1 cellular context compared by ENCODE assay signal in the genomic region with DNA sequence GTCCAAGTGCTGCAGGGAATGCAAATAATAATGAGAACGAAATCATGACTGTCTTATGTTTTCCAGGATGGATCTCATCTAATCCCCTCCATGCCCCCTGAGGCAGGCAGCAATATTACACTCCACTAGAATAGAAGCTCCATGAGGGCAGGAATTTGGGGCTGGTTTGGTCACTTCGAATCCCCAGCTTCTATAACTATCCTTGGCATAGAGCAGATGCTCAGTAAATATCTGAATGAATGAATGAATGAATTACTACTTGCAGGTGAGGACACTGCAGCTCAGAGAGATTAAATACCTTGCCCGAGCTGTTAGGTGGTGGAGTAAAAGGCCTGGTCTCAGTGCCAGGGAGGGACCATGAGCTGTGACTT.
TF ChIP-seq lines count a peak whose summit lies in the region.

No MANE protein-coding gene starts in this region.

TF ChIP-seq in GM23338, 12 proteins besides CTCF, POLR2A, EP300 and RAD21 (continued from another document):
- TF ChIP-seq, protein P1, sequence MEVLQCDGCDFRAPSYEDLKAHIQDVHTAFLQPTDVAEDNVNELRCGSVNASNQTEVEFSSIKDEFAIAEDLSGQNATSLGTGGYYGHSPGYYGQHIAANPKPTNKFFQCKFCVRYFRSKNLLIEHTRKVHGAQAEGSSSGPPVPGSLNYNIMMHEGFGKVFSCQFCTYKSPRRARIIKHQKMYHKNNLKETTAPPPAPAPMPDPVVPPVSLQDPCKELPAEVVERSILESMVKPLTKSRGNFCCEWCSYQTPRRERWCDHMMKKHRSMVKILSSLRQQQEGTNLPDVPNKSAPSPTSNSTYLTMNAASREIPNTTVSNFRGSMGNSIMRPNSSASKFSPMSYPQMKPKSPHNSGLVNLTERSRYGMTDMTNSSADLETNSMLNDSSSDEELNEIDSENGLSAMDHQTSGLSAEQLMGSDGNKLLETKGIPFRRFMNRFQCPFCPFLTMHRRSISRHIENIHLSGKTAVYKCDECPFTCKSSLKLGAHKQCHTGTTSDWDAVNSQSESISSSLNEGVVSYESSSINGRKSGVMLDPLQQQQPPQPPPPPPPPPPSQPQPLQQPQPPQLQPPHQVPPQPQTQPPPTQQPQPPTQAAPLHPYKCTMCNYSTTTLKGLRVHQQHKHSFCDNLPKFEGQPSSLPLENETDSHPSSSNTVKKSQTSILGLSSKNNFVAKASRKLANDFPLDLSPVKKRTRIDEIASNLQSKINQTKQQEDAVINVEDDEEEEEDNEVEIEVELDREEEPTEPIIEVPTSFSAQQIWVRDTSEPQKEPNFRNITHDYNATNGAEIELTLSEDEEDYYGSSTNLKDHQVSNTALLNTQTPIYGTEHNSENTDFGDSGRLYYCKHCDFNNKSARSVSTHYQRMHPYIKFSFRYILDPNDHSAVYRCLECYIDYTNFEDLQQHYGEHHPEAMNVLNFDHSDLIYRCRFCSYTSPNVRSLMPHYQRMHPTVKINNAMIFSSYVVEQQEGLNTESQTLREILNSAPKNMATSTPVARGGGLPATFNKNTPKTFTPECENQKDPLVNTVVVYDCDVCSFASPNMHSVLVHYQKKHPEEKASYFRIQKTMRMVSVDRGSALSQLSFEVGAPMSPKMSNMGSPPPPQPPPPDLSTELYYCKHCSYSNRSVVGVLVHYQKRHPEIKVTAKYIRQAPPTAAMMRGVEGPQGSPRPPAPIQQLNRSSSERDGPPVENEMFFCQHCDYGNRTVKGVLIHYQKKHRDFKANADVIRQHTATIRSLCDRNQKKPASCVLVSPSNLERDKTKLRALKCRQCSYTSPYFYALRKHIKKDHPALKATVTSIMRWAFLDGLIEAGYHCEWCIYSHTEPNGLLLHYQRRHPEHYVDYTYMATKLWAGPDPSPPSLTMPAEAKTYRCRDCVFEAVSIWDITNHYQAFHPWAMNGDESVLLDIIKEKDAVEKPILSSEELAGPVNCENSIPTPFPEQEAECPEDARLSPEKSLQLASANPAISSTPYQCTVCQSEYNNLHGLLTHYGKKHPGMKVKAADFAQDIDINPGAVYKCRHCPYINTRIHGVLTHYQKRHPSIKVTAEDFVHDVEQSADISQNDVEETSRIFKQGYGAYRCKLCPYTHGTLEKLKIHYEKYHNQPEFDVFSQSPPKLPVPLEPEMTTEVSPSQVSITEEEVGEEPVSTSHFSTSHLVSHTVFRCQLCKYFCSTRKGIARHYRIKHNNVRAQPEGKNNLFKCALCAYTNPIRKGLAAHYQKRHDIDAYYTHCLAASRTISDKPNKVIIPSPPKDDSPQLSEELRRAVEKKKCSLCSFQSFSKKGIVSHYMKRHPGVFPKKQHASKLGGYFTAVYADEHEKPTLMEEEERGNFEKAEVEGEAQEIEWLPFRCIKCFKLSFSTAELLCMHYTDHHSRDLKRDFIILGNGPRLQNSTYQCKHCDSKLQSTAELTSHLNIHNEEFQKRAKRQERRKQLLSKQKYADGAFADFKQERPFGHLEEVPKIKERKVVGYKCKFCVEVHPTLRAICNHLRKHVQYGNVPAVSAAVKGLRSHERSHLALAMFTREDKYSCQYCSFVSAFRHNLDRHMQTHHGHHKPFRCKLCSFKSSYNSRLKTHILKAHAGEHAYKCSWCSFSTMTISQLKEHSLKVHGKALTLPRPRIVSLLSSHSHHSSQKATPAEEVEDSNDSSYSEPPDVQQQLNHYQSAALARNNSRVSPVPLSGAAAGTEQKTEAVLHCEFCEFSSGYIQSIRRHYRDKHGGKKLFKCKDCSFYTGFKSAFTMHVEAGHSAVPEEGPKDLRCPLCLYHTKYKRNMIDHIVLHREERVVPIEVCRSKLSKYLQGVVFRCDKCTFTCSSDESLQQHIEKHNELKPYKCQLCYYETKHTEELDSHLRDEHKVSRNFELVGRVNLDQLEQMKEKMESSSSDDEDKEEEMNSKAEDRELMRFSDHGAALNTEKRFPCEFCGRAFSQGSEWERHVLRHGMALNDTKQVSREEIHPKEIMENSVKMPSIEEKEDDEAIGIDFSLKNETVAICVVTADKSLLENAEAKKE (CRISPR knock-in tag; IDR thresholded peaks at IDR 0.05) = no peak
- no peak for TF ChIP-seq CREB1 (CRISPR knock-in tag; IDR thresholded peaks at IDR 0.05; ENCODE audit: low read depth)
- TF ChIP-seq, protein P2, sequence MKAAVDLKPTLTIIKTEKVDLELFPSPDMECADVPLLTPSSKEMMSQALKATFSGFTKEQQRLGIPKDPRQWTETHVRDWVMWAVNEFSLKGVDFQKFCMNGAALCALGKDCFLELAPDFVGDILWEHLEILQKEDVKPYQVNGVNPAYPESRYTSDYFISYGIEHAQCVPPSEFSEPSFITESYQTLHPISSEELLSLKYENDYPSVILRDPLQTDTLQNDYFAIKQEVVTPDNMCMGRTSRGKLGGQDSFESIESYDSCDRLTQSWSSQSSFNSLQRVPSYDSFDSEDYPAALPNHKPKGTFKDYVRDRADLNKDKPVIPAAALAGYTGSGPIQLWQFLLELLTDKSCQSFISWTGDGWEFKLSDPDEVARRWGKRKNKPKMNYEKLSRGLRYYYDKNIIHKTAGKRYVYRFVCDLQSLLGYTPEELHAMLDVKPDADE (IDR thresholded peaks at IDR 0.05) = no peak
- TF ChIP-seq ZNF331 (CRISPR knock-in tag; IDR thresholded peaks at IDR 0.05; ENCODE audit: low read depth) = no peak
- no peak for TF ChIP-seq EZH2phosphoT487 (IDR thresholded peaks at IDR 0.05; ENCODE audit: unreplicated experiment)
- TF ChIP-seq STAT1 (IDR thresholded peaks at IDR 0.05; ENCODE audit: unreplicated experiment) = no peak
- no peak for TF ChIP-seq EZH2 (IDR thresholded peaks at IDR 0.05; ENCODE audit: low read depth, unreplicated experiment)
- no peak for TF ChIP-seq NANOG (IDR thresholded peaks at IDR 0.05; ENCODE audit: borderline replicate concordance)
- no peak for TF ChIP-seq ZNF114 (CRISPR knock-in tag; IDR thresholded peaks at IDR 0.05)
- TF ChIP-seq JUNB (IDR thresholded peaks at IDR 0.05; ENCODE audit: unreplicated experiment) = no peak
